ENCODE assay signal across 10 cellular contexts in genomic region chr10:97571622-97572021, GRCh38. TPM values are rescaled to one million over a fixed set of nuclear protein-coding genes. Genes with fewer than 3 reads are reported as not detected.
DNase-seq lines count a peak whose midpoint lies in the region; ATAC-seq and TF ChIP-seq lines count a peak whose summit lies in the region.
"Had no signal": no experiment of that assay in that cellular context is flagged by ENCODE, and none has a peak within 500 bp of the region (broad histone marks: within the 10 kb centered on the region; RNA-seq: fewer than 3 reads in every experiment).

No MANE protein-coding gene starts in this region.

- H3K4me3 ChIP-seq in HUES6 (ENCODE audit: low read depth, low read length) (no peak overlapping the region), mammary epithelial cell (replicated peaks in 1 of 3; ENCODE audit: insufficient read depth in 1 of 3, low read depth in 2 of 3, low read length in 3 of 3) (peak overlapping the region in 1 of 3 experiments; percentile 5), lung (no peak overlapping the region)
- H3K4me3 ChIP-seq: esophagus muscularis mucosa had no signal

- TF ChIP-seq CTCF in mammary epithelial cell (conservative IDR thresholded peaks at IDR 0.05 in 1 of 2, IDR thresholded peaks at IDR 0.05 in 1 of 2; ENCODE audit: extremely low read depth in 1 of 2, insufficient read depth in 1 of 2, low read depth in 1 of 2, low read length in 2 of 2) (no peak), lung (IDR thresholded peaks at IDR 0.05; ENCODE audit: control extremely low read depth, extremely low read depth) (no peak), type B pancreatic cell (conservative IDR thresholded peaks at IDR 0.05) (no peak)

- H3K27me3 Mint-ChIP-seq in type B pancreatic cell, result no peaks in the 10 kb centered on the region
- no peaks in the 10 kb centered on the region for H3K27me3 Mint-ChIP-seq in activated CD4-positive, alpha-beta T cell treated with anti-CD3 and anti-CD28 coated beads, Interleukin-2, amount 10 ng/mL, durations not matched to agents 7 days and 5 days

- ATAC-seq in lung (ENCODE audit: insufficient read depth, low FRiP score) (no peak), GM21825 (IDR thresholded peaks at IDR 0.05; ENCODE audit: unreplicated experiment) (no peak)

- dilution Hi-C loops in mammary epithelial cell (cut with HindIII; ENCODE audit: low sequenced_read_pairs), result no loop called here

- in situ Hi-C loops in mammary epithelial cell (cut with MboI; ENCODE audit: low sequenced_read_pairs in 2 of 2), result no loop called here

- H3K36me3 ChIP-seq in HUES6 (ENCODE audit: control insufficient read depth, insufficient read depth, low read length), result peaks cover 27% of the 10 kb centered on the region
- H3K36me3 ChIP-seq in mammary epithelial cell (ENCODE audit: insufficient read depth, low read length), result peaks cover 5% of the 10 kb centered on the region
- H3K36me3 ChIP-seq in lung (ENCODE audit: control insufficient read depth in 2 of 2, insufficient read depth in 2 of 2, low read length in 2 of 2), result peaks cover 0 to 19% of the 10 kb centered on the region in 2 donors

- H3K9ac ChIP-seq in HUES6 (ENCODE audit: low read length), result peak overlapping the region; percentile 20
- peak overlapping the region; percentile 52 for H3K9ac ChIP-seq in mammary epithelial cell (ENCODE audit: insufficient read depth, low read length)

- H3K9me3 ChIP-seq in HUES6 (ENCODE audit: control insufficient read depth, insufficient read depth, low read depth, low read length) (no peaks in the 10 kb centered on the region), mammary epithelial cell (replicated peaks; ENCODE audit: insufficient read depth, low read length) (no peaks in the 10 kb centered on the region), lung (ENCODE audit: control insufficient read depth in 2 of 2, insufficient read depth in 1 of 2, low read length in 1 of 2) (peaks cover 0 to 4% of the 10 kb centered on the region in 2 donors)
- H3K9me3 ChIP-seq: esophagus muscularis mucosa had no signal

- H3K4me1 Mint-ChIP-seq in type B pancreatic cell (ENCODE audit: unreplicated experiment), result no peaks in the 10 kb centered on the region
- no peaks in the 10 kb centered on the region for H3K4me1 Mint-ChIP-seq in activated CD4-positive, alpha-beta T cell treated with anti-CD3 and anti-CD28 coated beads, Interleukin-2, amount 10 ng/mL, durations not matched to agents 7 days and 5 days

- peak overlapping the region; percentile 87 for H3K27ac Mint-ChIP-seq in type B pancreatic cell
- H3K27ac Mint-ChIP-seq in activated CD4-positive, alpha-beta T cell treated with anti-CD3 and anti-CD28 coated beads, Interleukin-2, amount 10 ng/mL, durations not matched to agents 7 days and 5 days, result no peak overlapping the region
- H3K27ac Mint-ChIP-seq: stimulated activated naive B cell treated with anti-CD40 and anti-IgM and Interleukin-4, amounts not matched to agents 10 μg/mL and 1 μg/mL and 100 μg/mL, for 72 hours had no signal

- DNase-seq in mammary epithelial cell (peak; percentile 94), lung (ENCODE audit: low spot score) (no peak), type B pancreatic cell (ENCODE audit: extremely low spot score, unreplicated experiment) (no peak), NCI-H1436 (lab: John Stamatoyannopoulos, UW) (no peak)
- no peak for DNase-seq in activated CD4-positive, alpha-beta T cell treated with anti-CD3 and anti-CD28 coated beads, Interleukin-2, amount 10 ng/mL, durations not matched to agents 7 days and 5 days

- H3K27me3 ChIP-seq in HUES6 (ENCODE audit: control insufficient read depth, insufficient read depth, low read length) (no peaks in the 10 kb centered on the region), mammary epithelial cell (ENCODE audit: insufficient read depth, low read length) (no peaks in the 10 kb centered on the region), lung (ENCODE audit: control insufficient read depth, insufficient read depth) (no peaks in the 10 kb centered on the region)
- H3K27me3 ChIP-seq: esophagus muscularis mucosa had no signal

- intact Hi-C loops in mammary epithelial cell (cut with micrococcal nuclease), result loop anchor here (1.0 to 5.0 kb wide), 4 partner anchors 41 to 161 kb away; no protein-coding TSS in a partner anchor

- H3K27ac ChIP-seq in HUES6 (ENCODE audit: low read depth, low read length), result no peak overlapping the region
- peak overlapping the region; percentile 80 for H3K27ac ChIP-seq in mammary epithelial cell (ENCODE audit: insufficient read depth, low read depth, low read length)
- peak overlapping the region; percentile 82 to 97 for H3K27ac ChIP-seq in lung (ENCODE audit: low read depth in 1 of 2, low read length in 1 of 2)

- no peaks in the 10 kb centered on the region for H3K9me3 Mint-ChIP-seq in type B pancreatic cell
- no peaks in the 10 kb centered on the region for H3K9me3 Mint-ChIP-seq in activated CD4-positive, alpha-beta T cell treated with anti-CD3 and anti-CD28 coated beads, Interleukin-2, amount 10 ng/mL, durations not matched to agents 7 days and 5 days
- H3K9me3 Mint-ChIP-seq: stimulated activated naive B cell treated with anti-CD40 and anti-IgM and Interleukin-4, amounts not matched to agents 10 μg/mL and 1 μg/mL and 100 μg/mL, for 72 hours had no signal

- no peaks in the 10 kb centered on the region for H3K79me2 ChIP-seq in mammary epithelial cell (ENCODE audit: insufficient read depth, low read length)

- no peak overlapping the region for H3K4me3 Mint-ChIP-seq in type B pancreatic cell
- H3K4me3 Mint-ChIP-seq in activated CD4-positive, alpha-beta T cell treated with anti-CD3 and anti-CD28 coated beads, Interleukin-2, amount 10 ng/mL, durations not matched to agents 7 days and 5 days, result no peak overlapping the region
- H3K4me3 Mint-ChIP-seq: stimulated activated naive B cell treated with anti-CD40 and anti-IgM and Interleukin-4, amounts not matched to agents 10 μg/mL and 1 μg/mL and 100 μg/mL, for 72 hours had no signal

- CTCF ChIA-PET in mammary epithelial cell (lab: Charles Lee; ENCODE audit: low non-redundant PET), result interaction anchor here (0.5 to 0.8 kb wide), 2 partner anchors 20 to 41 kb away, joined by 4 to 5 read pairs; no protein-coding TSS in a partner anchor
- CTCF ChIA-PET in activated CD4-positive, alpha-beta T cell treated with anti-CD3 and anti-CD28 coated beads, Interleukin-2, amount 10 ng/mL, durations not matched to agents 7 days and 5 days (lab: Charles Lee), result interaction anchor here (0.6 to 2.5 kb wide), 14 partner anchors 10 to 153 kb away, joined by 3 to 11 read pairs (median 5); partner anchors contain the start of genes C10orf62 and HOGA1

- no TSS peak for BruUV-seq in mammary epithelial cell (replicated peaks; lab: Mats Ljungman, UMichigan)

- no peaks in the 10 kb centered on the region for H3K36me3 Mint-ChIP-seq in type B pancreatic cell
- H3K36me3 Mint-ChIP-seq in activated CD4-positive, alpha-beta T cell treated with anti-CD3 and anti-CD28 coated beads, Interleukin-2, amount 10 ng/mL, durations not matched to agents 7 days and 5 days (ENCODE audit: low read depth), result no peaks in the 10 kb centered on the region

- 0% methylated on average over 3 of the region's 3 CpGs for WGBS in mammary epithelial cell (ENCODE audit: low coverage, missing lambda C conversion rate)
- 87 to 88% methylated on average over 3 of the region's 3 CpGs for WGBS in lung, 2 donors

- H4K20me1 ChIP-seq in mammary epithelial cell (ENCODE audit: insufficient read depth, low read length), result no peaks in the 10 kb centered on the region

- POLR2A ChIA-PET in activated CD4-positive, alpha-beta T cell treated with anti-CD3 and anti-CD28 coated beads, Interleukin-2, amount 10 ng/mL, durations not matched to agents 7 days and 5 days (lab: Charles Lee), result no interaction called here

- H2AFZ ChIP-seq in mammary epithelial cell (ENCODE audit: low read depth, low read length), result peak overlapping the region; percentile 48

- H3K4me1 ChIP-seq in HUES6 (ENCODE audit: control insufficient read depth, insufficient read depth, low read length) (peaks cover 16% of the 10 kb centered on the region), mammary epithelial cell (ENCODE audit: insufficient read depth, low read length) (peaks cover 53% of the 10 kb centered on the region), lung (ENCODE audit: control insufficient read depth in 2 of 2, insufficient read depth in 2 of 2, low read length in 2 of 2) (peaks cover 2 to 14% of the 10 kb centered on the region in 2 donors)

- peak overlapping the region; percentile 75 for H3K4me2 ChIP-seq in mammary epithelial cell (ENCODE audit: insufficient read depth, low read depth, low read length)

RNA-seq across cellular contexts. Expression of gene ANKRD2, which starts 1.0 kb away (rescaled TPM):
- total RNA-seq in mammary epithelial cell (under 1 TPM; 0.47 to 0.83 TPM), lung (1 to 10 TPM in 1 of 2 donors, not detected in 1; 3.1 TPM), type B pancreatic cell (ENCODE audit: low replicate concordance) (0.19 TPM in 1 of 2 replicates, not detected in the other)
- polyA plus RNA-seq in mammary epithelial cell (0.87 TPM), lung (1 to 10 TPM; 1.2 to 3.0 TPM)
- not detected for polyA minus RNA-seq in mammary epithelial cell
- under 1 TPM in 1 of 2 experiments, not detected in 1; 0.37 TPM for total RNA-seq in activated CD4-positive, alpha-beta T cell treated with anti-CD3 and anti-CD28 coated beads, Interleukin-2, amount 10 ng/mL, durations not matched to agents 7 days and 5 days
- total RNA-seq: HT1080 had no signal

RNA-seq across cellular contexts. Expression of gene HOGA1, which starts 12.6 kb away (rescaled TPM):
- 1 to 10 TPM in 1 of 2 donors, under 1 TPM in 1; 0.17 to 1.8 TPM for total RNA-seq in mammary epithelial cell
- 0.32 TPM for polyA plus RNA-seq in mammary epithelial cell
- polyA minus RNA-seq in mammary epithelial cell, result not detected
- 1 to 10 TPM in 1 of 2 donors, under 1 TPM in 1; 0.63 to 2.3 TPM for total RNA-seq in lung
- under 1 TPM; 0.30 to 0.91 TPM for polyA plus RNA-seq in lung
- total RNA-seq in type B pancreatic cell (ENCODE audit: low replicate concordance), result 0.57 and 2.1 TPM in 2 replicates
- not detected for total RNA-seq in activated CD4-positive, alpha-beta T cell treated with anti-CD3 and anti-CD28 coated beads, Interleukin-2, amount 10 ng/mL, durations not matched to agents 7 days and 5 days

RNA-seq across cellular contexts. Expression of gene C10orf62, which starts 17.9 kb away (rescaled TPM):
- total RNA-seq in mammary epithelial cell (not detected), lung (under 1 TPM in 1 of 2 donors, not detected in 1; 0.21 TPM), type B pancreatic cell (ENCODE audit: low replicate concordance) (0.34 TPM in 1 of 2 replicates, not detected in the other)
- polyA plus RNA-seq in mammary epithelial cell (0.05 TPM), lung (not detected)
- not detected for polyA minus RNA-seq in mammary epithelial cell
- not detected for total RNA-seq in activated CD4-positive, alpha-beta T cell treated with anti-CD3 and anti-CD28 coated beads, Interleukin-2, amount 10 ng/mL, durations not matched to agents 7 days and 5 days
- total RNA-seq: HT1080 had no signal
